1 cellular context compared by ENCODE assay signal in genomic region chr21:45084881-45085536, GRCh38.
TF ChIP-seq lines count a peak whose summit lies in the region.

No MANE protein-coding gene starts in this region.

TF ChIP-seq in GM12878, 131 proteins besides CTCF, POLR2A, EP300 and RAD21:
- TF ChIP-seq IRF3 (IDR thresholded peaks at IDR 0.05) = no peak
- no peak for TF ChIP-seq MYC (IDR thresholded peaks at IDR 0.05; ENCODE audit: insufficient read depth, insufficient read length, insufficient replicate concordance, low read length, severe bottlenecking)
- no peak for TF ChIP-seq BRCA1 (IDR thresholded peaks at IDR 0.05; ENCODE audit: low read depth, low read length)
- no peak; the same call in 1 of the 2 replicates for TF ChIP-seq CREB1 (IDR thresholded peaks at IDR 0.05; ENCODE audit: low read depth)
- no peak for TF ChIP-seq REST (IDR thresholded peaks at IDR 0.05; ENCODE audit: low read depth, low read length)
- TF ChIP-seq EED (IDR thresholded peaks at IDR 0.05; ENCODE audit: low read depth) = peak; percentile 63; the same call in 1 of the 2 replicates
- TF ChIP-seq NR2C2 (IDR thresholded peaks at IDR 0.05; ENCODE audit: borderline replicate concordance, control insufficient read depth, insufficient read length, low read depth) = no peak
- no peak for TF ChIP-seq ZBTB11 (CRISPR knock-in tag; IDR thresholded peaks at IDR 0.05)
- TF ChIP-seq NR2F1 (conservative IDR thresholded peaks at IDR 0.05) = peak; percentile 82
- TF ChIP-seq ESRRA (IDR thresholded peaks at IDR 0.05; ENCODE audit: low read length) = no peak
- TF ChIP-seq NR2C1 (IDR thresholded peaks at IDR 0.05) = peak; percentile 76
- TF ChIP-seq POU2F2 (IDR thresholded peaks at IDR 0.05; ENCODE audit: borderline replicate concordance, low read depth, low read length) = no peak
- no peak for TF ChIP-seq TCF12 (IDR thresholded peaks at IDR 0.05; ENCODE audit: low read depth, low read length)
